In the genomic region with DNA sequence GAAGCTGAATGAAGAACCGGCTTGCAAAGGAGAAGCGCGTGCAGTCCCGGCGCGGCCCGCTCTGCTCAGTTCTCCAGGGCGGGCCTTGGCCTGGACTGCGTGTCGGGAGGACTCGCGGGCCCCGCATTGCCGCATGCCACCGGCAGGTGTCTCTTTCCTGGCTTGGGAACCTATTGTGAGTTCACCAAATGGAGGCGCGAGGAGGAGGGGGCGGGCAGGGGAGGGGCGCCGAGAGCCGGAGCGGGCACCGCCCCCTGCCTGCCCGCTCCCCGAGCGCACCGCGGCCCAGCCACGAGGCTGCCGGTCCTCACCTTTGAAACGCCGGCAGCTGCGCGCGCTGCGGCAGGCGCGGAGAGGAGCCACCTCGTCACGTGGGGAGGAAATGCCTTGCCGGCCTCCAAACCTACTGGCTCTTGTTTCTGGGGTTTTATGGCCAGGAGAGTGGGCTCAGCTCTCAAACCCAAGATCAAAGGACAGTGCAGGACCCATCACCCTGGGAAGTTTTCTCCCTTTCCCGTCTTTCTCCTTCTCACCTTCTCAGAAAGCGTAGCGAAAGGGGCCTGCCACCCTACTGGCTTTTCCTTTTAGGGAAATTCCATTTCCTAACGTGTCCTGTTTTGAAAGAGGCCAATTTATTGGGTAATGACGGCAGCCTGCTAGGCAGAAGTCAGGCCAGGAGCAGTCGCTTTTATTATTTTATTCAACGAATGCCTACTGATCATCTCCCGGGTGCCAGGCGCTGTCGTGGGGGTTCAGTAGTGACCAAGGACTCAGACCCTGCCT, we compare ENCODE assay signal across 8 cellular contexts. TPM values are rescaled to one million over a fixed set of nuclear protein-coding genes. Genes with fewer than 3 reads are reported as not detected.
A peak's percentile ranks its signal among the peaks of the same experiment; 100 is the strongest.
DNase-seq lines count a peak whose midpoint lies in the region; ATAC-seq, FAIRE-seq and TF ChIP-seq lines count a peak whose summit lies in the region.

No MANE protein-coding gene starts in this region.

- H3K79me2 ChIP-seq in DOHH2 (ENCODE audit: control insufficient read depth, low read length) = no peaks in the 10 kb centered on the region
- H3K79me2 ChIP-seq in Karpas-422 (ENCODE audit: low read length) = no peaks in the 10 kb centered on the region
- H3K79me2 ChIP-seq in smooth muscle cell (ENCODE audit: low read depth) = no peaks in the 10 kb centered on the region

- CTCF ChIA-PET in WTC11 (lab: Charles Lee) = interaction anchor here (0.5 to 3.5 kb wide), 17 partner anchors 9 to 276 kb away, joined by 3 to 10 read pairs (median 3); partner anchors contain the start of gene UBE2L5

- H3K27ac Mint-ChIP-seq in WTC11 = no peak overlapping the region
- peak overlapping the region; percentile 47 to 79 (median 66) for H3K27ac Mint-ChIP-seq in immature natural killer cell

- H2AFZ ChIP-seq in Karpas-422 (ENCODE audit: low read length) (peak overlapping the region; percentile 91), smooth muscle cell (ENCODE audit: low read depth) (peak overlapping the region; percentile 90)

- H3K4me1 Mint-ChIP-seq in WTC11 = peaks cover 16% of the 10 kb centered on the region
- H3K4me1 Mint-ChIP-seq in immature natural killer cell = peaks cover 26 to 30% of the 10 kb centered on the region in 2 donors

- no peaks in the 10 kb centered on the region for H3K36me3 ChIP-seq in DOHH2 (ENCODE audit: control insufficient read depth, low read length)
- H3K36me3 ChIP-seq in Karpas-422 (ENCODE audit: insufficient read depth, low read length) = no peaks in the 10 kb centered on the region
- no peaks in the 10 kb centered on the region for H3K36me3 ChIP-seq in bronchial epithelial cell (ENCODE audit: control insufficient read depth, insufficient read depth, low read length)
- H3K36me3 ChIP-seq in smooth muscle cell (ENCODE audit: low read depth) = no peaks in the 10 kb centered on the region

- DNase-seq in Karpas-422 (peak; percentile 97), WTC11 (ENCODE audit: low spot score) (peak; percentile 98), bronchial epithelial cell (ENCODE audit: low read depth) (peak; percentile 75), immature natural killer cell (peak; percentile 84 to 86 (median 85)), smooth muscle cell (lab: John Stamatoyannopoulos, UW; ENCODE audit: unreplicated experiment) (peak; percentile 68), NCI-H510A treated with DMSO at 0.1 percent for 48 hours (lab: John Stamatoyannopoulos, UW) (no peak)

- H3K27me3 ChIP-seq in DOHH2 (ENCODE audit: control insufficient read depth, low read length) (no peaks in the 10 kb centered on the region), Karpas-422 (ENCODE audit: low read length) (no peaks in the 10 kb centered on the region), bronchial epithelial cell (ENCODE audit: control insufficient read depth, insufficient read depth, low read length) (no peaks in the 10 kb centered on the region), smooth muscle cell (ENCODE audit: low read depth) (no peaks in the 10 kb centered on the region)

- no peaks in the 10 kb centered on the region for H3K9me2 ChIP-seq in DOHH2 (replicated peaks; ENCODE audit: control insufficient read depth, low read length)
- no peaks in the 10 kb centered on the region for H3K9me2 ChIP-seq in Karpas-422 (replicated peaks; ENCODE audit: insufficient read depth, low read length)

- H3K36me3 Mint-ChIP-seq in WTC11 (no peaks in the 10 kb centered on the region), immature natural killer cell (no peaks in the 10 kb centered on the region)

- POLR2A ChIA-PET in WTC11 (lab: Charles Lee) = interaction anchor here (1.1 to 1.7 kb wide), 2 partner anchors 14 to 37 kb away, joined by 3 to 5 read pairs; partner anchors contain the start of gene UBE2L5

- H3K9me3 ChIP-seq in DOHH2 (ENCODE audit: control insufficient read depth, insufficient read depth, low read length) = no peaks in the 10 kb centered on the region
- no peaks in the 10 kb centered on the region for H3K9me3 ChIP-seq in Karpas-422 (ENCODE audit: low read length)
- no peaks in the 10 kb centered on the region for H3K9me3 ChIP-seq in smooth muscle cell (replicated peaks; ENCODE audit: low read depth)

- H3K27me3 Mint-ChIP-seq in WTC11 (ENCODE audit: low read depth) (peaks cover 34% of the 10 kb centered on the region), immature natural killer cell (ENCODE audit: low read depth in 3 of 3) (peaks cover 0 to 8% (median 7%) of the 10 kb centered on the region in 3 donors)

- H3K9me3 Mint-ChIP-seq in WTC11 (no peaks in the 10 kb centered on the region), immature natural killer cell (no peaks in the 10 kb centered on the region)

- H3K27ac ChIP-seq in DOHH2 (ENCODE audit: low read depth, low read length) (peak overlapping the region; percentile 36), Karpas-422 (ENCODE audit: low read length) (0 out of 2 replicates have a peak overlapping the region, but pooled peaks have one; percentile 19), smooth muscle cell (ENCODE audit: low read depth) (peak overlapping the region; percentile 83)

- 13% methylated on average over 42 of the region's 51 CpGs for WGBS in smooth muscle cell (ENCODE audit: low lambda C conversion rate)

- peak overlapping the region; percentile 55 for H3K4me2 ChIP-seq in DOHH2 (ENCODE audit: low read length)
- H3K4me2 ChIP-seq in Karpas-422 (ENCODE audit: low read depth, low read length, poor library complexity, severe bottlenecking) = peak overlapping the region; percentile 37
- H3K4me2 ChIP-seq in smooth muscle cell = peak overlapping the region; percentile 92

- TF ChIP-seq CTCF in DOHH2 (IDR thresholded peaks at IDR 0.05; ENCODE audit: low read depth, low read length, poor library complexity, severe bottlenecking) (peak; percentile 70), WTC11 (IDR thresholded peaks at IDR 0.05) (peak; percentile 63), bronchial epithelial cell (IDR thresholded peaks at IDR 0.05; ENCODE audit: insufficient read depth, low read length, severe bottlenecking) (peak; percentile 74), smooth muscle cell (IDR thresholded peaks at IDR 0.05; ENCODE audit: borderline replicate concordance, insufficient read depth, poor library complexity, severe bottlenecking) (peak; percentile 68)

- no peaks in the 10 kb centered on the region for H4K20me1 ChIP-seq in DOHH2 (ENCODE audit: control insufficient read depth, insufficient read depth, low read depth, low read length)
- H4K20me1 ChIP-seq in Karpas-422 (ENCODE audit: insufficient read depth, low read depth, low read length) = no peaks in the 10 kb centered on the region
- H4K20me1 ChIP-seq in smooth muscle cell (ENCODE audit: low read depth) = no peaks in the 10 kb centered on the region

- peak; percentile 91 for ATAC-seq in GM21717 (IDR thresholded peaks at IDR 0.05; ENCODE audit: unreplicated experiment)
- ATAC-seq in WTC11 = peak; percentile 97

- H3K9ac ChIP-seq in Karpas-422 (ENCODE audit: low read length) = peak overlapping the region; percentile 51
- peak overlapping the region; percentile 84 for H3K9ac ChIP-seq in smooth muscle cell (ENCODE audit: low read depth)

- H3K4me3 Mint-ChIP-seq in WTC11 (peak overlapping the region; percentile 56), immature natural killer cell (peak overlapping the region; percentile 68 to 85 (median 73))

- H3F3A ChIP-seq in DOHH2 (ENCODE audit: control insufficient read depth, insufficient read depth) (peaks cover 16% of the 10 kb centered on the region), smooth muscle cell (ENCODE audit: low read depth) (peaks cover 15% of the 10 kb centered on the region)

- H3K4me1 ChIP-seq in DOHH2 (ENCODE audit: control insufficient read depth, low read length) (peaks cover 79% of the 10 kb centered on the region), Karpas-422 (ENCODE audit: low read length) (peaks cover 28% of the 10 kb centered on the region), smooth muscle cell (ENCODE audit: low read depth) (peaks cover 16% of the 10 kb centered on the region)

- H3K4me3 ChIP-seq in DOHH2 (ENCODE audit: low read length) (peak overlapping the region; percentile 43), Karpas-422 (ENCODE audit: low read length) (no peak overlapping the region), bronchial epithelial cell (ENCODE audit: low read depth, low read length) (peak overlapping the region; percentile 20), smooth muscle cell (peak overlapping the region; percentile 45)

- no peak for FAIRE-seq in bronchial epithelial cell (lab: Jason Lieb, UNC)

TF ChIP-seq in WTC11, 78 proteins besides CTCF, POLR2A, EP300 and RAD21 (continues in another document):
- TF ChIP-seq FOXP1 (CRISPR knock-in tag; IDR thresholded peaks at IDR 0.05; ENCODE audit: borderline replicate concordance) = peak; percentile 96
- no peak for TF ChIP-seq MLX (CRISPR knock-in tag; IDR thresholded peaks at IDR 0.05)
- no peak for TF ChIP-seq TEAD4 (CRISPR knock-in tag; IDR thresholded peaks at IDR 0.05)
- TF ChIP-seq, protein P1, sequence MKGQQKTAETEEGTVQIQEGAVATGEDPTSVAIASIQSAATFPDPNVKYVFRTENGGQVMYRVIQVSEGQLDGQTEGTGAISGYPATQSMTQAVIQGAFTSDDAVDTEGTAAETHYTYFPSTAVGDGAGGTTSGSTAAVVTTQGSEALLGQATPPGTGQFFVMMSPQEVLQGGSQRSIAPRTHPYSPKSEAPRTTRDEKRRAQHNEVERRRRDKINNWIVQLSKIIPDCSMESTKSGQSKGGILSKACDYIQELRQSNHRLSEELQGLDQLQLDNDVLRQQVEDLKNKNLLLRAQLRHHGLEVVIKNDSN (CRISPR knock-in tag; IDR thresholded peaks at IDR 0.05) = peak; percentile 88
- TF ChIP-seq JUN (CRISPR knock-in tag; IDR thresholded peaks at IDR 0.05) = 0 out of 2 replicates have a peak, but pooled peaks have one; percentile 45
- 0 out of 2 replicates have a peak, but pooled peaks have one; percentile 55 for TF ChIP-seq RELA (CRISPR knock-in tag; IDR thresholded peaks at IDR 0.05; ENCODE audit: borderline replicate concordance)
- peak; percentile 86 for TF ChIP-seq ZNF232 (CRISPR knock-in tag; IDR thresholded peaks at IDR 0.05)

RNA-seq across cellular contexts. Expression of gene UBE2L5, which starts 13.8 kb away (rescaled TPM):
- not detected in 2 replicates for total RNA-seq in Karpas-422 (2014; rRNA removed; shearing (Covaris generic); ENCODE audit: low replicate concordance)
- total RNA-seq in WTC11 (2021) (0.13 TPM in 1 of 3 replicates, not detected in the others), bronchial epithelial cell (not detected in 2 replicates), smooth muscle cell (not detected in 2 replicates)
- polyA plus RNA-seq in immature natural killer cell (not detected), smooth muscle cell (0.89 TPM in 1 of 2 replicates, not detected in the other)

RNA-seq across cellular contexts. Expression of gene HMGB1, which starts 57.2 kb away (rescaled TPM):
- total RNA-seq in Karpas-422 (2014; rRNA removed; shearing (Covaris generic); ENCODE audit: low replicate concordance) = 660 and 748 TPM in 2 replicates
- total RNA-seq in WTC11 (2021) (611 to 640 TPM (median 616 TPM) in 3 replicates), bronchial epithelial cell (72.4 and 145 TPM in 2 replicates), smooth muscle cell (570 and 581 TPM in 2 replicates)
- polyA plus RNA-seq in immature natural killer cell (100 to 1,000 TPM; 629 to 859 (median 662) TPM), smooth muscle cell (603 and 627 TPM in 2 replicates)

Comparison
In these comparisons a context has a peak if more than half of its experiments do, and no peak if none do; other contexts are left out.
1. H3K27ac ChIP-seq: peak in every context shown above with its lines; median percentile 83 in smooth muscle cell; 36 in DOHH2; 19 in Karpas-422.
2. H3K4me2 ChIP-seq: peak in every context shown above with its lines; median percentile 92 in smooth muscle cell; 55 in DOHH2; 37 in Karpas-422.